8 cellular contexts compared by ENCODE assay signal in genomic region chr14:75141967-75142366, GRCh38. TPM values are rescaled to one million over a fixed set of nuclear protein-coding genes. Genes with fewer than 3 reads are reported as not detected.
DNase-seq lines count a peak whose midpoint lies in the region; ATAC-seq lines count a peak whose summit lies in the region.

No MANE protein-coding gene starts in this region.

- no peaks in the 10 kb centered on the region for H3K27me3 Mint-ChIP-seq in activated CD4-positive, alpha-beta T cell treated with anti-CD3 and anti-CD28 coated beads, Interleukin-2, amount 10 ng/mL, durations not matched to agents 24 days and 14 days

- no peak overlapping the region for H3K27ac Mint-ChIP-seq in activated CD4-positive, alpha-beta T cell treated with anti-CD3 and anti-CD28 coated beads, Interleukin-2, amount 10 ng/mL, durations not matched to agents 24 days and 14 days

- DNase-seq in activated CD4-positive, alpha-beta T cell treated with anti-CD3 and anti-CD28 coated beads, Interleukin-2, amount 10 ng/mL, durations not matched to agents 24 days and 14 days = peak; percentile 71
- no peak for DNase-seq in activated CD4-positive, alpha-beta T cell treated with anti-CD3 and anti-CD28 coated beads, Interleukin-2, amount 50 U/mL, for 1 hour
- peak; percentile 24 for DNase-seq in NAMALWA (ENCODE audit: low spot score)
- peak; percentile 80 for DNase-seq in dermis blood vessel endothelial cell
- peak; percentile 70 for DNase-seq in pons (ENCODE audit: low spot score)
- no peak for DNase-seq in SK-N-DZ (ENCODE audit: low spot score)

- H3K4me1 Mint-ChIP-seq in activated CD4-positive, alpha-beta T cell treated with anti-CD3 and anti-CD28 coated beads, Interleukin-2, amount 10 ng/mL, durations not matched to agents 24 days and 14 days = peaks cover 43% of the 10 kb centered on the region

- peaks cover 25% of the 10 kb centered on the region for H3K36me3 Mint-ChIP-seq in activated CD4-positive, alpha-beta T cell treated with anti-CD3 and anti-CD28 coated beads, Interleukin-2, amount 10 ng/mL, durations not matched to agents 24 days and 14 days (ENCODE audit: low read depth)

- no peak for ATAC-seq in HG03378 (IDR thresholded peaks at IDR 0.05; ENCODE audit: unreplicated experiment)
- no peak for ATAC-seq in HG03439 (IDR thresholded peaks at IDR 0.05; ENCODE audit: unreplicated experiment)

- H3K9me3 Mint-ChIP-seq in activated CD4-positive, alpha-beta T cell treated with anti-CD3 and anti-CD28 coated beads, Interleukin-2, amount 10 ng/mL, durations not matched to agents 24 days and 14 days = no peaks in the 10 kb centered on the region

- no peak overlapping the region for H3K4me3 Mint-ChIP-seq in activated CD4-positive, alpha-beta T cell treated with anti-CD3 and anti-CD28 coated beads, Interleukin-2, amount 10 ng/mL, durations not matched to agents 24 days and 14 days

- intact Hi-C loops in activated CD4-positive, alpha-beta T cell treated with anti-CD3 and anti-CD28 coated beads, Interleukin-2, amount 10 ng/mL, durations not matched to agents 24 days and 14 days (cut with micrococcal nuclease) = no loop called here

RNA-seq across cellular contexts. Expression of gene NEK9, which starts 15.1 kb away (rescaled TPM):
- total RNA-seq in activated CD4-positive, alpha-beta T cell treated with anti-CD3 and anti-CD28 coated beads, Interleukin-2, amount 10 ng/mL, durations not matched to agents 24 days and 14 days = 66.6 and 68.8 TPM in 2 replicates
- 49.9 and 62.4 TPM in 2 replicates for total RNA-seq in dermis blood vessel endothelial cell
- 10.1 and 13.7 TPM in 2 replicates for polyA plus RNA-seq in SK-N-DZ (2014; cell fraction: cytosol; rRNA removed)
- 22.3 and 58.1 TPM in 2 replicates for polyA plus RNA-seq in SK-N-DZ (2014; cell fraction: nucleus; rRNA removed)

RNA-seq across cellular contexts. Expression of gene TMED10, which starts 34.4 kb away (rescaled TPM):
- 192 and 200 TPM in 2 replicates for total RNA-seq in activated CD4-positive, alpha-beta T cell treated with anti-CD3 and anti-CD28 coated beads, Interleukin-2, amount 10 ng/mL, durations not matched to agents 24 days and 14 days
- 271 and 313 TPM in 2 replicates for total RNA-seq in dermis blood vessel endothelial cell
- polyA plus RNA-seq in SK-N-DZ (2014; cell fraction: cytosol; rRNA removed) = 83.2 and 94.4 TPM in 2 replicates
- polyA plus RNA-seq in SK-N-DZ (2014; cell fraction: nucleus; rRNA removed) = 40.0 and 43.1 TPM in 2 replicates

Comparison
In these comparisons a context has a peak if more than half of its experiments do, and no peak if none do; other contexts are left out.
1. DNase-seq: peak in activated CD4-positive, alpha-beta T cell treated with anti-CD3 and anti-CD28 coated beads, Interleukin-2, amount 10 ng/mL, durations not matched to agents 24 days and 14 days (single experiment), NAMALWA (single experiment), dermis blood vessel endothelial cell (single experiment) and pons (single experiment); none in activated CD4-positive, alpha-beta T cell treated with anti-CD3 and anti-CD28 coated beads, Interleukin-2, amount 50 U/mL, for 1 hour (single experiment) and SK-N-DZ (single experiment).